Comparison of ENCODE assay signal across 2 cellular contexts in genomic region chr5:151208481-151208914, GRCh38.
TF ChIP-seq lines count a peak whose summit lies in the region.

No MANE protein-coding gene starts in this region.

TF ChIP-seq in IMR-90, 13 proteins besides CTCF, POLR2A, EP300 and RAD21:
- TF ChIP-seq CEBPB (IDR thresholded peaks at IDR 0.05; ENCODE audit: low read depth, low read length) (no peak), RCOR1 (IDR thresholded peaks at IDR 0.05; ENCODE audit: insufficient replicate concordance, low read length) (no peak), FOS (IDR thresholded peaks at IDR 0.05; ENCODE audit: low read depth, low read length) (no peak), USF2 (IDR thresholded peaks at IDR 0.05; ENCODE audit: low read depth, low read length) (no peak), MXI1 (IDR thresholded peaks at IDR 0.05; ENCODE audit: borderline replicate concordance, low read depth, low read length) (no peak)

TF ChIP-seq in GM23338, 12 proteins besides CTCF, POLR2A, EP300 and RAD21:
- TF ChIP-seq POLR2AphosphoS5 (IDR thresholded peaks at IDR 0.05; ENCODE audit: low read depth) (no peak), JUNB (IDR thresholded peaks at IDR 0.05; ENCODE audit: unreplicated experiment) (no peak), REST (IDR thresholded peaks at IDR 0.05; ENCODE audit: unreplicated experiment) (no peak), ZNF462 (CRISPR knock-in tag; IDR thresholded peaks at IDR 0.05) (no peak), EZH2phosphoT487 (IDR thresholded peaks at IDR 0.05; ENCODE audit: unreplicated experiment) (no peak), ETS1 (IDR thresholded peaks at IDR 0.05) (no peak), CREB1 (CRISPR knock-in tag; IDR thresholded peaks at IDR 0.05; ENCODE audit: low read depth) (no peak), STAT1 (IDR thresholded peaks at IDR 0.05; ENCODE audit: unreplicated experiment) (no peak), NANOG (IDR thresholded peaks at IDR 0.05; ENCODE audit: borderline replicate concordance) (no peak)
TF ChIP-seq in GM23338: peak in this region for 0.
